ENCODE assay signal across 21 cellular contexts in genomic region chr9:76707510-76707909, GRCh38. TPM values are rescaled to one million over a fixed set of nuclear protein-coding genes. Genes with fewer than 3 reads are reported as not detected.
DNase-seq lines count a peak whose midpoint lies in the region; ATAC-seq and TF ChIP-seq lines count a peak whose summit lies in the region.
"Had no signal": no experiment of that assay in that cellular context is flagged by ENCODE, and none has a peak within 500 bp of the region (broad histone marks: within the 10 kb centered on the region; RNA-seq: fewer than 3 reads in every experiment).

No MANE protein-coding gene starts in this region.

- H3K27ac Mint-ChIP-seq in activated CD8-positive, alpha-beta T cell treated with anti-CD3 and anti-CD28 coated beads for 36 hours, result no peak overlapping the region
- no peak overlapping the region for H3K27ac Mint-ChIP-seq in activated CD8-positive, alpha-beta T cell treated with anti-CD3 and anti-CD28 coated beads, Interleukin-2, amount 10 ng/mL, durations not matched to agents 7 days and 5 days
- peak overlapping the region; percentile 84 for H3K27ac Mint-ChIP-seq in stimulated activated naive B cell treated with anti-CD40 and anti-IgM and Interleukin-4, amounts not matched to agents 10 μg/mL and 1 μg/mL and 100 μg/mL, for 72 hours
- no peak overlapping the region for H3K27ac Mint-ChIP-seq in type B pancreatic cell
- H3K27ac Mint-ChIP-seq: activated naive CD4-positive, alpha-beta T cell treated with anti-CD3 and anti-CD28 coated beads, Interleukin-2, amount 50 U/mL, for 24 hours; CD14-positive monocyte had no signal

- POLR2A ChIA-PET in activated CD8-positive, alpha-beta T cell treated with anti-CD3 and anti-CD28 coated beads for 36 hours (lab: Charles Lee), result interaction anchor here (0.6 kb wide), 1 partner anchor 19 kb away, joined by 3 read pairs; no protein-coding TSS in a partner anchor
- POLR2A ChIA-PET in activated CD8-positive, alpha-beta T cell treated with anti-CD3 and anti-CD28 coated beads, Interleukin-2, amount 10 ng/mL, durations not matched to agents 7 days and 5 days (lab: Charles Lee), result no interaction called here

- TF ChIP-seq CTCF in activated CD8-positive, alpha-beta T cell treated with anti-CD3 and anti-CD28 coated beads for 36 hours (IDR thresholded peaks at IDR 0.05), result no peak
- TF ChIP-seq CTCF in type B pancreatic cell (conservative IDR thresholded peaks at IDR 0.05), result no peak

- H3K4me1 Mint-ChIP-seq in activated CD8-positive, alpha-beta T cell treated with anti-CD3 and anti-CD28 coated beads for 36 hours (ENCODE audit: low read depth), result no peaks in the 10 kb centered on the region
- H3K4me1 Mint-ChIP-seq in activated CD8-positive, alpha-beta T cell treated with anti-CD3 and anti-CD28 coated beads, Interleukin-2, amount 10 ng/mL, durations not matched to agents 7 days and 5 days (ENCODE audit: low read depth), result peaks cover 7% of the 10 kb centered on the region
- peaks cover 14 to 17% of the 10 kb centered on the region in 2 donors for H3K4me1 Mint-ChIP-seq in stimulated activated naive B cell treated with anti-CD40 and anti-IgM and Interleukin-4, amounts not matched to agents 10 μg/mL and 1 μg/mL and 100 μg/mL, for 72 hours
- H3K4me1 Mint-ChIP-seq in type B pancreatic cell (ENCODE audit: unreplicated experiment), result peaks cover 6% of the 10 kb centered on the region

- no peaks in the 10 kb centered on the region for H3K36me3 Mint-ChIP-seq in activated CD8-positive, alpha-beta T cell treated with anti-CD3 and anti-CD28 coated beads for 36 hours (ENCODE audit: low read depth)
- no peaks in the 10 kb centered on the region for H3K36me3 Mint-ChIP-seq in activated CD8-positive, alpha-beta T cell treated with anti-CD3 and anti-CD28 coated beads, Interleukin-2, amount 10 ng/mL, durations not matched to agents 7 days and 5 days (ENCODE audit: low read depth)
- no peaks in the 10 kb centered on the region for H3K36me3 Mint-ChIP-seq in stimulated activated naive B cell treated with anti-CD40 and anti-IgM and Interleukin-4, amounts not matched to agents 10 μg/mL and 1 μg/mL and 100 μg/mL, for 72 hours
- no peaks in the 10 kb centered on the region for H3K36me3 Mint-ChIP-seq in type B pancreatic cell
- H3K36me3 Mint-ChIP-seq: activated naive CD4-positive, alpha-beta T cell treated with anti-CD3 and anti-CD28 coated beads, Interleukin-2, amount 50 U/mL, for 24 hours; CD14-positive monocyte had no signal

- H3K9me3 Mint-ChIP-seq in activated CD8-positive, alpha-beta T cell treated with anti-CD3 and anti-CD28 coated beads for 36 hours, result no peaks in the 10 kb centered on the region
- H3K9me3 Mint-ChIP-seq in activated CD8-positive, alpha-beta T cell treated with anti-CD3 and anti-CD28 coated beads, Interleukin-2, amount 10 ng/mL, durations not matched to agents 7 days and 5 days (ENCODE audit: insufficient read depth), result no peaks in the 10 kb centered on the region
- H3K9me3 Mint-ChIP-seq in stimulated activated naive B cell treated with anti-CD40 and anti-IgM and Interleukin-4, amounts not matched to agents 10 μg/mL and 1 μg/mL and 100 μg/mL, for 72 hours, result no peaks in the 10 kb centered on the region
- no peaks in the 10 kb centered on the region for H3K9me3 Mint-ChIP-seq in type B pancreatic cell
- H3K9me3 Mint-ChIP-seq: activated naive CD4-positive, alpha-beta T cell treated with anti-CD3 and anti-CD28 coated beads, Interleukin-2, amount 50 U/mL, for 24 hours had no signal

- CTCF ChIA-PET in activated CD8-positive, alpha-beta T cell treated with anti-CD3 and anti-CD28 coated beads for 36 hours (lab: Charles Lee), result interaction anchor here (0.8 kb wide), 1 partner anchor 262 kb away, joined by 3 read pairs; no protein-coding TSS in a partner anchor
- CTCF ChIA-PET in activated CD8-positive, alpha-beta T cell treated with anti-CD3 and anti-CD28 coated beads, Interleukin-2, amount 10 ng/mL, durations not matched to agents 7 days and 5 days (lab: Charles Lee), result interaction anchor here (0.9 to 8.3 kb wide), 3 partner anchors 258 to 314 kb away, joined by 3 to 54 read pairs (median 4); partner anchors contain the start of gene RFK

- peaks cover 21% of the 10 kb centered on the region for H3K27me3 Mint-ChIP-seq in activated CD8-positive, alpha-beta T cell treated with anti-CD3 and anti-CD28 coated beads for 36 hours
- peaks cover 14% of the 10 kb centered on the region for H3K27me3 Mint-ChIP-seq in activated CD8-positive, alpha-beta T cell treated with anti-CD3 and anti-CD28 coated beads, Interleukin-2, amount 10 ng/mL, durations not matched to agents 7 days and 5 days (ENCODE audit: low read depth)
- H3K27me3 Mint-ChIP-seq in stimulated activated naive B cell treated with anti-CD40 and anti-IgM and Interleukin-4, amounts not matched to agents 10 μg/mL and 1 μg/mL and 100 μg/mL, for 72 hours, result peaks cover 26 to 38% of the 10 kb centered on the region in 2 donors
- H3K27me3 Mint-ChIP-seq in type B pancreatic cell, result peaks cover 67% of the 10 kb centered on the region

- peak; percentile 60 for ATAC-seq in activated CD8-positive, alpha-beta T cell treated with anti-CD3 and anti-CD28 coated beads for 36 hours
- no peak for ATAC-seq in activated CD8-positive, alpha-beta T cell treated with anti-CD3 and anti-CD28 coated beads, Interleukin-2, amount 10 ng/mL, durations not matched to agents 7 days and 5 days
- ATAC-seq in GM21576 (IDR thresholded peaks at IDR 0.05; ENCODE audit: unreplicated experiment) (peak; percentile 66), HG03095 (IDR thresholded peaks at IDR 0.05; ENCODE audit: unreplicated experiment) (peak; percentile 74)
- ATAC-seq in stimulated activated naive B cell treated with anti-CD40 and anti-IgM and Interleukin-4, amounts not matched to agents 10 μg/mL and 1 μg/mL and 100 μg/mL, for 72 hours (replicated peaks), result peak; percentile 87 to 91
- ATAC-seq: A549, body of pancreas, foreskin keratinocyte had no signal

- intact Hi-C loops in activated CD8-positive, alpha-beta T cell treated with anti-CD3 and anti-CD28 coated beads for 36 hours (cut with micrococcal nuclease), result no loop called here

- H3K4me3 Mint-ChIP-seq in activated CD8-positive, alpha-beta T cell treated with anti-CD3 and anti-CD28 coated beads for 36 hours, result no peak overlapping the region
- no peak overlapping the region for H3K4me3 Mint-ChIP-seq in activated CD8-positive, alpha-beta T cell treated with anti-CD3 and anti-CD28 coated beads, Interleukin-2, amount 10 ng/mL, durations not matched to agents 7 days and 5 days
- no peak overlapping the region for H3K4me3 Mint-ChIP-seq in stimulated activated naive B cell treated with anti-CD40 and anti-IgM and Interleukin-4, amounts not matched to agents 10 μg/mL and 1 μg/mL and 100 μg/mL, for 72 hours
- H3K4me3 Mint-ChIP-seq in type B pancreatic cell, result no peak overlapping the region
- H3K4me3 Mint-ChIP-seq: activated naive CD4-positive, alpha-beta T cell treated with anti-CD3 and anti-CD28 coated beads, Interleukin-2, amount 50 U/mL, for 24 hours had no signal

- DNase-seq in activated CD8-positive, alpha-beta T cell treated with anti-CD3 and anti-CD28 coated beads for 36 hours, result peak; percentile 2
- DNase-seq in activated CD8-positive, alpha-beta T cell treated with anti-CD3 and anti-CD28 coated beads, Interleukin-2, amount 10 ng/mL, durations not matched to agents 7 days and 5 days, result no peak
- DNase-seq in stimulated activated naive B cell treated with anti-CD40 and anti-IgM and Interleukin-4, amounts not matched to agents 10 μg/mL and 1 μg/mL and 100 μg/mL, for 72 hours, result peak; percentile 44
- no peak for DNase-seq in NCI-H2081 (lab: John Stamatoyannopoulos, UW)
- no peak for DNase-seq in amygdala (lab: John Stamatoyannopoulos, UW)
- no peak for DNase-seq in type B pancreatic cell (ENCODE audit: extremely low spot score, unreplicated experiment)
- DNase-seq: activated CD4-positive, alpha-beta T cell treated with anti-CD3 and anti-CD28 coated beads, Interleukin-2, amount 50 U/mL, for 1 hour; activated T-cell treated with anti-CD3 and anti-CD28 coated beads, Interleukin-2, amount 50 U/mL, for 1 hour; body of pancreas; DMS53; foreskin keratinocyte; NCI-H1436 treated with DMSO at 0.1 percent for 48 hours; NCI-H446 treated with DMSO at 0.1 percent for 48 hours; SW 1271 had no signal

RNA-seq across cellular contexts. Expression of gene PCA3, which starts 56.7 kb away (rescaled TPM):
- not detected for total RNA-seq in activated CD8-positive, alpha-beta T cell treated with anti-CD3 and anti-CD28 coated beads for 36 hours
- not detected for total RNA-seq in activated CD8-positive, alpha-beta T cell treated with anti-CD3 and anti-CD28 coated beads, Interleukin-2, amount 10 ng/mL, durations not matched to agents 7 days and 5 days
- total RNA-seq in type B pancreatic cell (ENCODE audit: low replicate concordance), result 0.33 TPM in 1 of 2 replicates, not detected in the other
- total RNA-seq: body of pancreas, foreskin keratinocyte, mesenteric fat pad, ureter had no signal

Comparison
In these comparisons a context has a peak if more than half of its experiments do, and no peak if none do; other contexts are left out.
1. DNase-seq: peak in activated CD8-positive, alpha-beta T cell treated with anti-CD3 and anti-CD28 coated beads for 36 hours (single experiment) and stimulated activated naive B cell treated with anti-CD40 and anti-IgM and Interleukin-4, amounts not matched to agents 10 μg/mL and 1 μg/mL and 100 μg/mL, for 72 hours (single experiment); none in activated CD8-positive, alpha-beta T cell treated with anti-CD3 and anti-CD28 coated beads, Interleukin-2, amount 10 ng/mL, durations not matched to agents 7 days and 5 days (single experiment), NCI-H2081 (0 of 2), amygdala (0 of 56) and type B pancreatic cell (single experiment).